ENCODE assay signal across 1 cellular context in genomic region chr22:31579835-31580242, GRCh38.
A peak's percentile ranks its signal among the peaks of the same experiment; 100 is the strongest.
TF ChIP-seq lines count a peak whose summit lies in the region.

No MANE protein-coding gene starts in this region.

TF ChIP-seq in HepG2, 621 proteins besides CTCF, POLR2A, EP300 and RAD21 (continued from another document and continues in another):
- TF ChIP-seq POLR2AphosphoS5 (IDR thresholded peaks at IDR 0.05; ENCODE audit: low read depth, low read length) (no peak), TIGD3 (CRISPR knock-in tag; IDR thresholded peaks at IDR 0.05; ENCODE audit: borderline replicate concordance) (peak; percentile 39; the same call in 1 of the 2 replicates), SOX13 (IDR thresholded peaks at IDR 0.05) (peak; percentile 80), SOX13 (CRISPR knock-in tag; conservative IDR thresholded peaks at IDR 0.05 in 1 of 2, IDR thresholded peaks at IDR 0.05 in 1 of 2) (peak in 1 of 2 experiments; percentile 96; a peak in 2 of 4 replicates), SKI (IDR thresholded peaks at IDR 0.05; ENCODE audit: partially characterized antibody) (peak; percentile 92), DR1 (CRISPR knock-in tag; IDR thresholded peaks at IDR 0.05) (no peak), FOXP1 (IDR thresholded peaks at IDR 0.05) (peak; percentile 63; the same call in 1 of the 2 replicates), FOXP1 (CRISPR knock-in tag; IDR thresholded peaks at IDR 0.05) (peak; percentile 93), ZSCAN21 (CRISPR knock-in tag; IDR thresholded peaks at IDR 0.05; ENCODE audit: borderline replicate concordance) (no peak), RCOR2 (CRISPR knock-in tag; IDR thresholded peaks at IDR 0.05) (peak; percentile 87), POLR2AphosphoS2 (IDR thresholded peaks at IDR 0.05; ENCODE audit: low read depth, low read length) (no peak), HNF4A (CRISPR knock-in tag; IDR thresholded peaks at IDR 0.05) (peak; percentile 79), ZNF564 (CRISPR knock-in tag; IDR thresholded peaks at IDR 0.05) (no peak), ZNF430 (CRISPR knock-in tag; IDR thresholded peaks at IDR 0.05) (no peak; the same call in 1 of the 2 replicates), ZNF20 (CRISPR knock-in tag; IDR thresholded peaks at IDR 0.05) (no peak), FOXJ3 (CRISPR knock-in tag; IDR thresholded peaks at IDR 0.05; ENCODE audit: borderline replicate concordance) (peak; percentile 89), ZNF740 (CRISPR knock-in tag; IDR thresholded peaks at IDR 0.05) (no peak), ZBTB7A (CRISPR knock-in tag; IDR thresholded peaks at IDR 0.05) (no peak), ZBTB10 (CRISPR knock-in tag; IDR thresholded peaks at IDR 0.05; ENCODE audit: borderline replicate concordance) (peak; percentile 68; the same call in 1 of the 2 replicates), ZNF75D (CRISPR knock-in tag; IDR thresholded peaks at IDR 0.05; ENCODE audit: borderline replicate concordance) (no peak), TOPORS (CRISPR knock-in tag; IDR thresholded peaks at IDR 0.05) (peak; percentile 57; the same call in 1 of the 2 replicates), FOXK1 (CRISPR knock-in tag; IDR thresholded peaks at IDR 0.05; ENCODE audit: borderline replicate concordance, low read depth) (peak; percentile 90), XRCC5 (optimal IDR thresholded peaks at IDR 0.05; ENCODE audit: low read length) (peak; percentile 56), LCORL (IDR thresholded peaks at IDR 0.05) (no peak), LCORL (CRISPR knock-in tag; IDR thresholded peaks at IDR 0.05) (peak; percentile 68; the same call in 1 of the 2 replicates), PCBP2 (optimal IDR thresholded peaks at IDR 0.05; ENCODE audit: low read depth, low read length, poor library complexity, severe bottlenecking) (no peak), ZNF772 (CRISPR knock-in tag; IDR thresholded peaks at IDR 0.05) (peak; percentile 88; the same call in 1 of the 2 replicates), ZFX (CRISPR knock-in tag; IDR thresholded peaks at IDR 0.05; ENCODE audit: low read depth) (peak; percentile 39; the same call in 1 of the 2 replicates), MIER3 (CRISPR knock-in tag; IDR thresholded peaks at IDR 0.05; ENCODE audit: borderline replicate concordance) (peak; percentile 92; the same call in 1 of the 2 replicates), ARNTL (CRISPR knock-in tag; IDR thresholded peaks at IDR 0.05) (0 out of 2 replicates have a peak, but pooled peaks have one; percentile 60), SNAPC2 (CRISPR knock-in tag; IDR thresholded peaks at IDR 0.05) (peak; percentile 75; the same call in 1 of the 2 replicates), ZNF225 (CRISPR knock-in tag; IDR thresholded peaks at IDR 0.05) (no peak), SOX6 (IDR thresholded peaks at IDR 0.05) (no peak), SOX6 (CRISPR knock-in tag; IDR thresholded peaks at IDR 0.05) (peak; percentile 96), GABPA (IDR thresholded peaks at IDR 0.05; ENCODE audit: low read depth, low read length) (no peak), GABPA (CRISPR knock-in tag; IDR thresholded peaks at IDR 0.05; ENCODE audit: low read depth) (no peak), GATAD1 (CRISPR knock-in tag; IDR thresholded peaks at IDR 0.05) (peak; percentile 38; the same call in 1 of the 2 replicates), ZNF3 (CRISPR knock-in tag; IDR thresholded peaks at IDR 0.05) (no peak), ZNF343 (CRISPR knock-in tag; IDR thresholded peaks at IDR 0.05) (0 out of 2 replicates have a peak, but pooled peaks have one; percentile 31), ZNF382 (CRISPR knock-in tag; IDR thresholded peaks at IDR 0.05; ENCODE audit: borderline replicate concordance) (no peak), ZKSCAN8 (CRISPR knock-in tag; IDR thresholded peaks at IDR 0.05; ENCODE audit: borderline replicate concordance) (peak; percentile 95; the same call in 1 of the 2 replicates), JUN (CRISPR knock-in tag; IDR thresholded peaks at IDR 0.05) (0 out of 2 replicates have a peak, but pooled peaks have one; percentile 50)
- TF ChIP-seq, protein P1, sequence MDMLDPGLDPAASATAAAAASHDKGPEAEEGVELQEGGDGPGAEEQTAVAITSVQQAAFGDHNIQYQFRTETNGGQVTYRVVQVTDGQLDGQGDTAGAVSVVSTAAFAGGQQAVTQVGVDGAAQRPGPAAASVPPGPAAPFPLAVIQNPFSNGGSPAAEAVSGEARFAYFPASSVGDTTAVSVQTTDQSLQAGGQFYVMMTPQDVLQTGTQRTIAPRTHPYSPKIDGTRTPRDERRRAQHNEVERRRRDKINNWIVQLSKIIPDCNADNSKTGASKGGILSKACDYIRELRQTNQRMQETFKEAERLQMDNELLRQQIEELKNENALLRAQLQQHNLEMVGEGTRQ (IDR thresholded peaks at IDR 0.05; ENCODE audit: low read depth, low read length), result no peak; the same call in 1 of the 2 replicates
- TF ChIP-seq, protein P1 (CRISPR knock-in tag; IDR thresholded peaks at IDR 0.05; ENCODE audit: borderline replicate concordance), result peak; percentile 58; the same call in 1 of the 2 replicates
- TF ChIP-seq, protein P2, sequence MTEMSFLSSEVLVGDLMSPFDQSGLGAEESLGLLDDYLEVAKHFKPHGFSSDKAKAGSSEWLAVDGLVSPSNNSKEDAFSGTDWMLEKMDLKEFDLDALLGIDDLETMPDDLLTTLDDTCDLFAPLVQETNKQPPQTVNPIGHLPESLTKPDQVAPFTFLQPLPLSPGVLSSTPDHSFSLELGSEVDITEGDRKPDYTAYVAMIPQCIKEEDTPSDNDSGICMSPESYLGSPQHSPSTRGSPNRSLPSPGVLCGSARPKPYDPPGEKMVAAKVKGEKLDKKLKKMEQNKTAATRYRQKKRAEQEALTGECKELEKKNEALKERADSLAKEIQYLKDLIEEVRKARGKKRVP (CRISPR knock-in tag; IDR thresholded peaks at IDR 0.05), result no peak
- TF ChIP-seq, protein P3, sequence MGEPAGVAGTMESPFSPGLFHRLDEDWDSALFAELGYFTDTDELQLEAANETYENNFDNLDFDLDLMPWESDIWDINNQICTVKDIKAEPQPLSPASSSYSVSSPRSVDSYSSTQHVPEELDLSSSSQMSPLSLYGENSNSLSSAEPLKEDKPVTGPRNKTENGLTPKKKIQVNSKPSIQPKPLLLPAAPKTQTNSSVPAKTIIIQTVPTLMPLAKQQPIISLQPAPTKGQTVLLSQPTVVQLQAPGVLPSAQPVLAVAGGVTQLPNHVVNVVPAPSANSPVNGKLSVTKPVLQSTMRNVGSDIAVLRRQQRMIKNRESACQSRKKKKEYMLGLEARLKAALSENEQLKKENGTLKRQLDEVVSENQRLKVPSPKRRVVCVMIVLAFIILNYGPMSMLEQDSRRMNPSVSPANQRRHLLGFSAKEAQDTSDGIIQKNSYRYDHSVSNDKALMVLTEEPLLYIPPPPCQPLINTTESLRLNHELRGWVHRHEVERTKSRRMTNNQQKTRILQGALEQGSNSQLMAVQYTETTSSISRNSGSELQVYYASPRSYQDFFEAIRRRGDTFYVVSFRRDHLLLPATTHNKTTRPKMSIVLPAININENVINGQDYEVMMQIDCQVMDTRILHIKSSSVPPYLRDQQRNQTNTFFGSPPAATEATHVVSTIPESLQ (CRISPR knock-in tag; conservative IDR thresholded peaks at IDR 0.05), result no peak
- TF ChIP-seq, protein P4, sequence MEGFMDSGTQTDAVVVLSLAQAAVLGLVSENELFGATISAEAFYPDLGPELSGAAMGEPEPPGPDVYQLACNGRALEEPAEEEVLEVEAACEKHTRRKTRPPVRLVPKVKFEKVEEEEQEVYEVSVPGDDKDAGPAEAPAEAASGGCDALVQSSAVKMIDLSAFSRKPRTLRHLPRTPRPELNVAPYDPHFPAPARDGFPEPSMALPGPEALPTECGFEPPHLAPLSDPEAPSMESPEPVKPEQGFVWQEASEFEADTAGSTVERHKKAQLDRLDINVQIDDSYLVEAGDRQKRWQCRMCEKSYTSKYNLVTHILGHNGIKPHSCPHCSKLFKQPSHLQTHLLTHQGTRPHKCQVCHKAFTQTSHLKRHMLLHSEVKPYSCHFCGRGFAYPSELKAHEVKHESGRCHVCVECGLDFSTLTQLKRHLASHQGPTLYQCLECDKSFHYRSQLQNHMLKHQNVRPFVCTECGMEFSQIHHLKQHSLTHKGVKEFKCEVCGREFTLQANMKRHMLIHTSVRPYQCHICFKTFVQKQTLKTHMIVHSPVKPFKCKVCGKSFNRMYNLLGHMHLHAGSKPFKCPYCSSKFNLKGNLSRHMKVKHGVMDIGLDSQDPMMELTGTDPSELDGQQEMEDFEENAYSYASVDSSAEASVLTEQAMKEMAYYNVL (CRISPR knock-in tag; IDR thresholded peaks at IDR 0.05; ENCODE audit: borderline replicate concordance), result peak; percentile 75; the same call in 1 of the 2 replicates
- TF ChIP-seq, protein P5, sequence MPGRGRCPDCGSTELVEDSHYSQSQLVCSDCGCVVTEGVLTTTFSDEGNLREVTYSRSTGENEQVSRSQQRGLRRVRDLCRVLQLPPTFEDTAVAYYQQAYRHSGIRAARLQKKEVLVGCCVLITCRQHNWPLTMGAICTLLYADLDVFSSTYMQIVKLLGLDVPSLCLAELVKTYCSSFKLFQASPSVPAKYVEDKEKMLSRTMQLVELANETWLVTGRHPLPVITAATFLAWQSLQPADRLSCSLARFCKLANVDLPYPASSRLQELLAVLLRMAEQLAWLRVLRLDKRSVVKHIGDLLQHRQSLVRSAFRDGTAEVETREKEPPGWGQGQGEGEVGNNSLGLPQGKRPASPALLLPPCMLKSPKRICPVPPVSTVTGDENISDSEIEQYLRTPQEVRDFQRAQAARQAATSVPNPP (CRISPR knock-in tag; IDR thresholded peaks at IDR 0.05), result no peak
- TF ChIP-seq, protein P6, sequence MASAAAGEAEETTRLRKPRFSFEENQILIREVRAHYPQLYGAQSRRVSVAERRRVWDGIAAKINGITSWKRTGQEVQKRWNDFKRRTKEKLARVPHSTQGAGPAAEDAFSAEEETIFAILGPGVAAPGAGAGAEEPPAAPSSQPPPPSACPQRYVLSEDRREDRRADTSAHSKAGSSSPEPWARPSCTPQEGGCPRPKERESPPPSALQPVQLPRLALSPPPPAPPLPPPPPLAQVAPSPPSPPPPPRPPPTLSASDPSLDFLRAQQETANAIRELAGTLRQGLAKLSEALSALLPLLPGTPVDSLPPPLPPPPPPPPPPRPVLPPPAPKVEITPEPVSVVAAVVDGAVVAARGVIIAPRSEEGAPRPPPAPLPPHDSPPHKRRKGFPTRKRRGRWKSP (CRISPR knock-in tag; IDR thresholded peaks at IDR 0.05), result no peak
- TF ChIP-seq, protein P7, sequence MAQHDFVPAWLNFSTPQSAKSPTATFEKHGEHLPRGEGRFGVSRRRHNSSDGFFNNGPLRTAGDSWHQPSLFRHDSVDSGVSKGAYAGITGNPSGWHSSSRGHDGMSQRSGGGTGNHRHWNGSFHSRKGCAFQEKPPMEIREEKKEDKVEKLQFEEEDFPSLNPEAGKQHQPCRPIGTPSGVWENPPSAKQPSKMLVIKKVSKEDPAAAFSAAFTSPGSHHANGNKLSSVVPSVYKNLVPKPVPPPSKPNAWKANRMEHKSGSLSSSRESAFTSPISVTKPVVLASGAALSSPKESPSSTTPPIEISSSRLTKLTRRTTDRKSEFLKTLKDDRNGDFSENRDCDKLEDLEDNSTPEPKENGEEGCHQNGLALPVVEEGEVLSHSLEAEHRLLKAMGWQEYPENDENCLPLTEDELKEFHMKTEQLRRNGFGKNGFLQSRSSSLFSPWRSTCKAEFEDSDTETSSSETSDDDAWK (CRISPR knock-in tag; IDR thresholded peaks at IDR 0.05), result no peak
